Comparison of ENCODE assay signal across 9 cellular contexts in genomic region chr3:69058180-69058946, GRCh38. TPM values are rescaled to one million over a fixed set of nuclear protein-coding genes. Genes with fewer than 3 reads are reported as not detected.
A peak's percentile ranks its signal among the peaks of the same experiment; 100 is the strongest.
DNase-seq lines count a peak whose midpoint lies in the region; ATAC-seq and TF ChIP-seq lines count a peak whose summit lies in the region.
"Had no signal": no experiment of that assay in that cellular context is flagged by ENCODE, and none has a peak within 500 bp of the region (broad histone marks: within the 10 kb centered on the region; RNA-seq: fewer than 3 reads in every experiment).

No MANE protein-coding gene starts in this region.

- H3K4me2 ChIP-seq in SU-DHL-6 (ENCODE audit: low read depth, low read length, poor library complexity, severe bottlenecking): peak overlapping the region; percentile 39

- H3K9me3 ChIP-seq in SU-DHL-6 (ENCODE audit: insufficient read depth, low read length) (no peaks in the 10 kb centered on the region), stomach (no peaks in the 10 kb centered on the region)
- H3K9me3 ChIP-seq: left ventricle myocardium inferior had no signal

- DNase-seq in activated naive CD4-positive, alpha-beta T cell (lab: John Stamatoyannopoulos, UW): no peak
- no peak for DNase-seq in stomach
- no peak for DNase-seq in NCI-H2171 (lab: John Stamatoyannopoulos, UW)
- no peak for DNase-seq in HuH-7.5 (ENCODE audit: low spot score)
- no peak for DNase-seq in A172 (ENCODE audit: low spot score)
- DNase-seq: left ventricle myocardium inferior had no signal

- H3K36me3 Mint-ChIP-seq in activated naive CD4-positive, alpha-beta T cell treated with anti-CD3 and anti-CD28 coated beads, Interleukin-2, amount 50 U/mL, for 24 hours: peaks cover 22% of the 10 kb centered on the region

- peak; percentile 99 for ATAC-seq in HG02981 (IDR thresholded peaks at IDR 0.05; ENCODE audit: unreplicated experiment)

- intact Hi-C loops in stomach (cut with DNase I; ENCODE audit: low total_unique reads): no loop called here

- TF ChIP-seq POLR2A in stomach (IDR thresholded peaks at IDR 0.05): no peak

- no peak overlapping the region for H3K4me3 Mint-ChIP-seq in activated naive CD4-positive, alpha-beta T cell treated with anti-CD3 and anti-CD28 coated beads, Interleukin-2, amount 50 U/mL, for 24 hours

- H3K27ac ChIP-seq in SU-DHL-6 (ENCODE audit: low read depth, low read length): peak overlapping the region; percentile 55
- H3K27ac ChIP-seq in stomach: peak overlapping the region in 3 of 5 donors; percentile 18 to 34 (median 31)
- H3K27ac ChIP-seq: left ventricle myocardium inferior had no signal

- no peaks in the 10 kb centered on the region for H3K79me2 ChIP-seq in SU-DHL-6 (ENCODE audit: insufficient read depth, low read length)

- no peaks in the 10 kb centered on the region for H3K4me1 ChIP-seq in stomach
- H3K4me1 ChIP-seq: left ventricle myocardium inferior had no signal

- peak overlapping the region; percentile 91 for H3K27ac Mint-ChIP-seq in activated naive CD4-positive, alpha-beta T cell treated with anti-CD3 and anti-CD28 coated beads, Interleukin-2, amount 50 U/mL, for 24 hours

- H3F3A ChIP-seq in SU-DHL-6 (ENCODE audit: insufficient read depth): peaks cover 21% of the 10 kb centered on the region

- WGBS in stomach, 5 donors: 73 to 83% (median 80%) methylated on average over 3 of the region's 3 CpGs

- H3K4me3 ChIP-seq in SU-DHL-6 (ENCODE audit: insufficient read depth, low read length, poor library complexity, severe bottlenecking) (no peak overlapping the region), stomach (no peak overlapping the region)
- H3K4me3 ChIP-seq: left ventricle myocardium inferior had no signal

- no peaks in the 10 kb centered on the region for H4K20me1 ChIP-seq in SU-DHL-6 (ENCODE audit: low read depth, low read length)

- peaks cover 35% of the 10 kb centered on the region for H3K4me1 Mint-ChIP-seq in activated naive CD4-positive, alpha-beta T cell treated with anti-CD3 and anti-CD28 coated beads, Interleukin-2, amount 50 U/mL, for 24 hours

- peak overlapping the region; percentile 22; the same call in 1 of the 2 replicates for H3K9ac ChIP-seq in SU-DHL-6 (ENCODE audit: low read length)

- H3K27me3 ChIP-seq in SU-DHL-6 (ENCODE audit: low read length): no peaks in the 10 kb centered on the region
- no peaks in the 10 kb centered on the region for H3K27me3 ChIP-seq in stomach

- H3K36me3 ChIP-seq in SU-DHL-6 (ENCODE audit: low read length): peaks cover 63% of the 10 kb centered on the region
- H3K36me3 ChIP-seq in stomach: peaks cover 22 to 93% (median 89%) of the 10 kb centered on the region in 4 donors

- no peaks in the 10 kb centered on the region for H3K9me2 ChIP-seq in SU-DHL-6 (replicated peaks; ENCODE audit: insufficient read depth, low read length)

- TF ChIP-seq CTCF in SU-DHL-6 (IDR thresholded peaks at IDR 0.05; ENCODE audit: insufficient read depth, low read length, poor library complexity, severe bottlenecking): no peak
- TF ChIP-seq CTCF in stomach (IDR thresholded peaks at IDR 0.05): no peak

- no peaks in the 10 kb centered on the region for H3K27me3 Mint-ChIP-seq in activated naive CD4-positive, alpha-beta T cell treated with anti-CD3 and anti-CD28 coated beads, Interleukin-2, amount 50 U/mL, for 24 hours

- no peak for TF ChIP-seq EP300 in stomach (IDR thresholded peaks at IDR 0.05)

- no peaks in the 10 kb centered on the region for H3K9me3 Mint-ChIP-seq in activated naive CD4-positive, alpha-beta T cell treated with anti-CD3 and anti-CD28 coated beads, Interleukin-2, amount 50 U/mL, for 24 hours

- H2AFZ ChIP-seq in SU-DHL-6 (ENCODE audit: low read depth, low read length, severe bottlenecking): peak overlapping the region; percentile 6

RNA-seq across cellular contexts. Expression of gene TMF1, which starts 6.2 kb away (rescaled TPM):
- total RNA-seq in stomach: 10 to 100 TPM; 12.2 to 53.8 (median 33.6) TPM
- polyA plus RNA-seq in stomach: 1 to 10 TPM; 6.0 to 7.5 (median 6.3) TPM
- total RNA-seq in A172 (2014; rRNA removed; shearing (Covaris generic)): 20.3 and 24.4 TPM in 2 replicates

RNA-seq across cellular contexts. Expression of gene UBA3, which starts 21.8 kb away (rescaled TPM):
- total RNA-seq in stomach: 10 to 100 TPM; 44.3 to 99.3 (median 64.6) TPM
- polyA plus RNA-seq in stomach: 10 to 100 TPM; 33.4 to 34.4 (median 33.5) TPM
- total RNA-seq in A172 (2014; rRNA removed; shearing (Covaris generic)): 75.4 and 83.1 TPM in 2 replicates

RNA-seq across cellular contexts. Expression of gene ARL6IP5, which starts 26.4 kb away (rescaled TPM):
- total RNA-seq in stomach: 10 to 100 TPM; 13.4 to 74.2 (median 47.3) TPM
- 10 to 100 TPM; 32.2 to 60.7 (median 51.0) TPM for polyA plus RNA-seq in stomach
- 99.7 and 109 TPM in 2 replicates for total RNA-seq in A172 (2014; rRNA removed; shearing (Covaris generic))

RNA-seq across cellular contexts. Expression of gene EOGT, which starts 44.9 kb away (rescaled TPM):
- 10 to 100 TPM in 4 of 5 donors, 1 to 10 TPM in 1; 4.6 to 80.5 (median 44.2) TPM for total RNA-seq in stomach
- 10 to 100 TPM in 1 of 3 donors, 1 to 10 TPM in 2; 7.1 to 17.4 (median 7.2) TPM for polyA plus RNA-seq in stomach
- 16.8 and 16.9 TPM in 2 replicates for total RNA-seq in A172 (2014; rRNA removed; shearing (Covaris generic))
